In the genomic region with DNA sequence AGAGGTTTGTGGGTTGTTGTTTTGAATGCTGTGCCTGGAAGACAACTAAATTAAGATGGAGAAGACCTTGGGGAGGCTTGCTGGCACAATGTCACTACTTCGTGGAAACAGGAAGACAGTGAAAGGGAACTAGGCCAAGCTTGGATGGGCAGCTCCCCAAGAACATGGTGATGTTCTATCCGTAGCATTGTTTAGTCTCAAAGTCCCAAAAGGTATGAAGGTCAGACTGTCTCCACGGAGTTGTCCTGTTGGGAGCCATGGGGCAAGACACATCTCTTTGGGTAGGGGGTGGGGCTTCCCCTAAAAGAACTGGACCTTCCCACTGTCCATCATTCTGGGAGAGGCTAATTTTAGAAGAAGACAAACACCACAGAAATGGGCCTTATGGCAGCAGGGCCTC, we compare ENCODE assay signal across 15 cellular contexts.
"Had no signal": no experiment of that assay in that cellular context is flagged by ENCODE, and none has a peak within 500 bp of the region (broad histone marks: within the 10 kb centered on the region; RNA-seq: fewer than 3 reads in every experiment).

No MANE protein-coding gene starts in this region.

- H3K4me3 ChIP-seq: left lung, prostate gland had no signal

- H3K36me3 ChIP-seq: brain microvascular endothelial cell, left lung, prostate gland had no signal

- ATAC-seq: activated T-cell treated with anti-CD3 and anti-CD28 coated beads, Interleukin-2, amount 50 U/mL, for 72 hours; effector memory CD8-positive, alpha-beta T cell; left lung; natural killer cell had no signal

- DNase-seq: activated CD4-positive, alpha-beta T cell treated with anti-CD3 and anti-CD28 coated beads, Interleukin-2, amount 10 ng/mL, durations not matched to agents 7 days and 5 days; activated CD4-positive, CD25-positive, alpha-beta regulatory T cell; activated CD8-positive, alpha-beta memory T cell treated with anti-CD3 and anti-CD28 coated beads, Interleukin-2, amount 50 U/mL, for 48 hours; activated gamma-delta T cell treated with Interleukin-2 at 50 U/mL for 16 hours; activated naive CD8-positive, alpha-beta T cell treated with anti-CD3 and anti-CD28 coated beads for 36 hours; activated T-cell treated with anti-CD3 and anti-CD28 coated beads, Interleukin-2, amount 50 U/mL, for 72 hours; amygdala; brain microvascular endothelial cell; effector memory CD8-positive, alpha-beta T cell; left lung; mesenchymal stem cell; natural killer cell; stimulated activated CD4-positive, alpha-beta T cell treated with anti-CD3 and anti-CD28 coated beads, Interleukin-12 subunit alpha, Interleukin-12 subunit beta, amount 100 ng/mL, for 4 hours; stimulated activated CD4-positive, alpha-beta T cell treated with anti-CD3 and anti-CD28 coated beads, Interleukin-2, amount 100 ng/mL, for 24 hours had no signal

- H3K9me3 ChIP-seq: left lung, prostate gland had no signal

- H3K27me3 ChIP-seq: brain microvascular endothelial cell, left lung had no signal

- H3K4me1 ChIP-seq: left lung, prostate gland had no signal

- H3K27ac ChIP-seq: brain microvascular endothelial cell, left lung, prostate gland had no signal
